ENCODE assay signal across 13 cellular contexts in the genomic region with DNA sequence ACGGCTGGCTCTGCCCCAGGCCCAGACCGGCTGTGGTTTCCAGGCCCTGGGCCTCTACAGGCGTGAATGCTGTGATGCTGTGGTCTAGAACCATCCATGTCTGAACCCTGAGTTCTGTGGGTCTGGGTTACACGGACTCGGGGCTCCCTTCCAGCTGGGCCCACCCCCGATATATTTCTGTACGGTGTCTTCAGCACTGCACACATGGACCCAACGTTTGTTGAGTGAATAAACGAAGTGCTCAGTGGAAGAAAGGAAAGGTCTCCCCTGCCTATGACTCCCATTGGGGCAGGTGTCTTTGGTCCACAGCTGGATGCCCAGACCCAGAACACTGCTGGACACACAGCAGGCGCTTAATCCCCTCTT. TPM values are rescaled to one million over a fixed set of nuclear protein-coding genes. Genes with fewer than 3 reads are reported as not detected.
DNase-seq lines count a peak whose midpoint lies in the region; ATAC-seq and TF ChIP-seq lines count a peak whose summit lies in the region.
"Had no signal": no experiment of that assay in that cellular context is flagged by ENCODE, and none has a peak within 500 bp of the region (broad histone marks: within the 10 kb centered on the region; RNA-seq: fewer than 3 reads in every experiment).

No MANE protein-coding gene starts in this region.

- no peaks in the 10 kb centered on the region for H3K4me1 Mint-ChIP-seq in activated T-helper 1 cell treated with anti-CD3 and anti-CD28 coated beads, Interleukin-12 subunit alpha, Interleukin-12 subunit beta, Interleukin-2, Interleukin-4 antibody, amounts not matched to agents 30 ng/mL and 10 ng/mL and 1 ng/mL, durations not matched to agents 14 hours and 24 hours and 36 hours (ENCODE audit: low read depth)
- H3K4me1 Mint-ChIP-seq in memory B cell (peaks cover 8% of the 10 kb centered on the region), type B pancreatic cell (ENCODE audit: unreplicated experiment) (no peaks in the 10 kb centered on the region)

- TF ChIP-seq CTCF in type B pancreatic cell (conservative IDR thresholded peaks at IDR 0.05), result no peak

- no peak for DNase-seq in activated naive CD4-positive, alpha-beta T cell treated with anti-CD3 and anti-CD28 coated beads, Interleukin-2, amount 50 U/mL, for 72 hours (ENCODE audit: low spot score in 2 of 2)
- no peak for DNase-seq in activated naive CD4-positive, alpha-beta T cell treated with anti-CD3 and anti-CD28 coated beads, Interleukin-2, amount 50 U/mL, for 16 hours
- DNase-seq in activated T-helper 1 cell treated with anti-CD3 and anti-CD28 coated beads, Interleukin-12 subunit alpha, Interleukin-12 subunit beta, Interleukin-2, Interleukin-4 antibody, amounts not matched to agents 30 ng/mL and 10 ng/mL and 1 ng/mL, durations not matched to agents 14 hours and 24 hours and 36 hours (ENCODE audit: low spot score), result no peak
- DNase-seq in memory B cell (ENCODE audit: low spot score in 2 of 2) (no peak), type B pancreatic cell (ENCODE audit: extremely low spot score, unreplicated experiment) (no peak), NCI-H82 (lab: John Stamatoyannopoulos, UW) (no peak), GM19238 (ENCODE audit: insufficient read length, low spot score) (no peak), NCI-H1048 (lab: John Stamatoyannopoulos, UW) (no peak)

- intact Hi-C loops in activated T-helper 1 cell treated with anti-CD3 and anti-CD28 coated beads, Interleukin-12 subunit alpha, Interleukin-12 subunit beta, Interleukin-2, Interleukin-4 antibody, amounts not matched to agents 30 ng/mL and 10 ng/mL and 1 ng/mL, durations not matched to agents 14 hours and 24 hours and 36 hours (cut with micrococcal nuclease), result loop anchor here (1.0 kb wide), 1 partner anchor 161 kb away; no protein-coding TSS in a partner anchor

- H3K27ac Mint-ChIP-seq in activated naive CD4-positive, alpha-beta T cell treated with anti-CD3 and anti-CD28 coated beads, Interleukin-2, amount 50 U/mL, for 72 hours, result peak overlapping the region; percentile 36 to 72
- peak overlapping the region; percentile 5 for H3K27ac Mint-ChIP-seq in activated T-helper 1 cell treated with anti-CD3 and anti-CD28 coated beads, Interleukin-12 subunit alpha, Interleukin-12 subunit beta, Interleukin-2, Interleukin-4 antibody, amounts not matched to agents 30 ng/mL and 10 ng/mL and 1 ng/mL, durations not matched to agents 14 hours and 24 hours and 36 hours
- peak overlapping the region; percentile 71 for H3K27ac Mint-ChIP-seq in memory B cell
- peak overlapping the region; percentile 34 for H3K27ac Mint-ChIP-seq in type B pancreatic cell
- H3K27ac Mint-ChIP-seq: natural killer cell treated with Interleukin-12 subunit alpha and Interleukin-12 subunit beta and Interleukin-15 and Interleukin-18, amount 100 ng/mL, for 72 hours had no signal

- no peaks in the 10 kb centered on the region for H3K27me3 Mint-ChIP-seq in activated T-helper 1 cell treated with anti-CD3 and anti-CD28 coated beads, Interleukin-12 subunit alpha, Interleukin-12 subunit beta, Interleukin-2, Interleukin-4 antibody, amounts not matched to agents 30 ng/mL and 10 ng/mL and 1 ng/mL, durations not matched to agents 14 hours and 24 hours and 36 hours (ENCODE audit: insufficient read depth)
- H3K27me3 Mint-ChIP-seq in memory B cell (no peaks in the 10 kb centered on the region), type B pancreatic cell (no peaks in the 10 kb centered on the region)
- H3K27me3 Mint-ChIP-seq: natural killer cell treated with Interleukin-12 subunit alpha and Interleukin-12 subunit beta and Interleukin-15 and Interleukin-18, amount 100 ng/mL, for 72 hours had no signal

- no peaks in the 10 kb centered on the region for H3K36me3 Mint-ChIP-seq in activated naive CD4-positive, alpha-beta T cell treated with anti-CD3 and anti-CD28 coated beads, Interleukin-2, amount 50 U/mL, for 72 hours
- H3K36me3 Mint-ChIP-seq in activated T-helper 1 cell treated with anti-CD3 and anti-CD28 coated beads, Interleukin-12 subunit alpha, Interleukin-12 subunit beta, Interleukin-2, Interleukin-4 antibody, amounts not matched to agents 30 ng/mL and 10 ng/mL and 1 ng/mL, durations not matched to agents 14 hours and 24 hours and 36 hours (ENCODE audit: low read depth), result peaks cover 10% of the 10 kb centered on the region
- H3K36me3 Mint-ChIP-seq in memory B cell (peaks cover 7% of the 10 kb centered on the region), type B pancreatic cell (no peaks in the 10 kb centered on the region)
- H3K36me3 Mint-ChIP-seq: natural killer cell treated with Interleukin-12 subunit alpha and Interleukin-12 subunit beta and Interleukin-15 and Interleukin-18, amount 100 ng/mL, for 72 hours had no signal

- no peaks in the 10 kb centered on the region for H3K9me3 Mint-ChIP-seq in activated naive CD4-positive, alpha-beta T cell treated with anti-CD3 and anti-CD28 coated beads, Interleukin-2, amount 50 U/mL, for 72 hours
- no peaks in the 10 kb centered on the region for H3K9me3 Mint-ChIP-seq in activated T-helper 1 cell treated with anti-CD3 and anti-CD28 coated beads, Interleukin-12 subunit alpha, Interleukin-12 subunit beta, Interleukin-2, Interleukin-4 antibody, amounts not matched to agents 30 ng/mL and 10 ng/mL and 1 ng/mL, durations not matched to agents 14 hours and 24 hours and 36 hours
- H3K9me3 Mint-ChIP-seq in memory B cell (no peaks in the 10 kb centered on the region), type B pancreatic cell (no peaks in the 10 kb centered on the region)
- H3K9me3 Mint-ChIP-seq: natural killer cell treated with Interleukin-12 subunit alpha and Interleukin-12 subunit beta and Interleukin-15 and Interleukin-18, amount 100 ng/mL, for 72 hours had no signal

- no peak overlapping the region for H3K4me3 Mint-ChIP-seq in activated T-helper 1 cell treated with anti-CD3 and anti-CD28 coated beads, Interleukin-12 subunit alpha, Interleukin-12 subunit beta, Interleukin-2, Interleukin-4 antibody, amounts not matched to agents 30 ng/mL and 10 ng/mL and 1 ng/mL, durations not matched to agents 14 hours and 24 hours and 36 hours
- no peak overlapping the region for H3K4me3 Mint-ChIP-seq in memory B cell
- no peak overlapping the region for H3K4me3 Mint-ChIP-seq in type B pancreatic cell
- H3K4me3 Mint-ChIP-seq: natural killer cell treated with Interleukin-12 subunit alpha and Interleukin-12 subunit beta and Interleukin-15 and Interleukin-18, amount 100 ng/mL, for 72 hours had no signal

- no peak for ATAC-seq in activated naive CD4-positive, alpha-beta T cell treated with anti-CD3 and anti-CD28 coated beads, Interleukin-2, amount 50 U/mL, for 72 hours
- ATAC-seq in memory B cell (ENCODE audit: low read depth), result no peak

RNA-seq across cellular contexts. Expression of a gene that starts 6.7 kb away (rescaled TPM):
- total RNA-seq in activated naive CD4-positive, alpha-beta T cell treated with anti-CD3 and anti-CD28 coated beads, Interleukin-2, amount 50 U/mL, for 72 hours, result 1 to 10 TPM; 3.0 to 3.8 TPM
- total RNA-seq in activated T-helper 1 cell treated with anti-CD3 and anti-CD28 coated beads, Interleukin-12 subunit alpha, Interleukin-12 subunit beta, Interleukin-2, Interleukin-4 antibody, amounts not matched to agents 30 ng/mL and 10 ng/mL and 1 ng/mL, durations not matched to agents 14 hours and 24 hours and 36 hours, result 1.4 and 1.7 TPM in 2 replicates
- 1.3 and 3.4 TPM in 2 replicates for total RNA-seq in type B pancreatic cell (ENCODE audit: low replicate concordance)
- total RNA-seq: Daoy, GM23248, lung microvascular endothelial cell had no signal

RNA-seq across cellular contexts. Expression of a gene that starts 11.7 kb away (rescaled TPM):
- 10 to 100 TPM; 40.1 to 47.5 TPM for total RNA-seq in activated naive CD4-positive, alpha-beta T cell treated with anti-CD3 and anti-CD28 coated beads, Interleukin-2, amount 50 U/mL, for 72 hours
- 126 and 136 TPM in 2 replicates for total RNA-seq in activated T-helper 1 cell treated with anti-CD3 and anti-CD28 coated beads, Interleukin-12 subunit alpha, Interleukin-12 subunit beta, Interleukin-2, Interleukin-4 antibody, amounts not matched to agents 30 ng/mL and 10 ng/mL and 1 ng/mL, durations not matched to agents 14 hours and 24 hours and 36 hours
- total RNA-seq in type B pancreatic cell (ENCODE audit: low replicate concordance), result 74.1 and 80.9 TPM in 2 replicates

RNA-seq across cellular contexts. Expression of a gene that starts 27.1 kb away (rescaled TPM):
- total RNA-seq in activated naive CD4-positive, alpha-beta T cell treated with anti-CD3 and anti-CD28 coated beads, Interleukin-2, amount 50 U/mL, for 72 hours, result 10 to 100 TPM; 66.2 to 86.9 TPM
- 56.4 and 63.0 TPM in 2 replicates for total RNA-seq in activated T-helper 1 cell treated with anti-CD3 and anti-CD28 coated beads, Interleukin-12 subunit alpha, Interleukin-12 subunit beta, Interleukin-2, Interleukin-4 antibody, amounts not matched to agents 30 ng/mL and 10 ng/mL and 1 ng/mL, durations not matched to agents 14 hours and 24 hours and 36 hours
- 60.1 and 78.3 TPM in 2 replicates for total RNA-seq in type B pancreatic cell (ENCODE audit: low replicate concordance)

RNA-seq across cellular contexts. Expression of a gene that starts 39.5 kb away (rescaled TPM):
- total RNA-seq in activated naive CD4-positive, alpha-beta T cell treated with anti-CD3 and anti-CD28 coated beads, Interleukin-2, amount 50 U/mL, for 72 hours, result 10 to 100 TPM; 52.4 to 73.5 TPM
- total RNA-seq in activated T-helper 1 cell treated with anti-CD3 and anti-CD28 coated beads, Interleukin-12 subunit alpha, Interleukin-12 subunit beta, Interleukin-2, Interleukin-4 antibody, amounts not matched to agents 30 ng/mL and 10 ng/mL and 1 ng/mL, durations not matched to agents 14 hours and 24 hours and 36 hours, result 41.1 and 45.3 TPM in 2 replicates
- total RNA-seq in type B pancreatic cell (ENCODE audit: low replicate concordance), result 59.4 and 63.2 TPM in 2 replicates

RNA-seq across cellular contexts. Expression of a gene that starts 39.6 kb away (rescaled TPM):
- 1 to 10 TPM in 1 of 2 donors, under 1 TPM in 1; 0.59 to 1.2 TPM for total RNA-seq in activated naive CD4-positive, alpha-beta T cell treated with anti-CD3 and anti-CD28 coated beads, Interleukin-2, amount 50 U/mL, for 72 hours
- total RNA-seq in activated T-helper 1 cell treated with anti-CD3 and anti-CD28 coated beads, Interleukin-12 subunit alpha, Interleukin-12 subunit beta, Interleukin-2, Interleukin-4 antibody, amounts not matched to agents 30 ng/mL and 10 ng/mL and 1 ng/mL, durations not matched to agents 14 hours and 24 hours and 36 hours, result 0.31 and 0.39 TPM in 2 replicates
- 0.07 TPM in 1 of 2 replicates, not detected in the other for total RNA-seq in type B pancreatic cell (ENCODE audit: low replicate concordance)
- total RNA-seq: Daoy, GM23248, PC-9 had no signal

Comparison
In these comparisons a context has a peak if more than half of its experiments do, and no peak if none do; other contexts are left out.
1. H3K27ac Mint-ChIP-seq: peak in every context shown above with its lines; median percentile 71 in memory B cell; 54 in activated naive CD4-positive, alpha-beta T cell treated with anti-CD3 and anti-CD28 coated beads, Interleukin-2, amount 50 U/mL, for 72 hours; 34 in type B pancreatic cell; 5 in activated T-helper 1 cell treated with anti-CD3 and anti-CD28 coated beads, Interleukin-12 subunit alpha, Interleukin-12 subunit beta, Interleukin-2, Interleukin-4 antibody, amounts not matched to agents 30 ng/mL and 10 ng/mL and 1 ng/mL, durations not matched to agents 14 hours and 24 hours and 36 hours.